In the genomic region with DNA sequence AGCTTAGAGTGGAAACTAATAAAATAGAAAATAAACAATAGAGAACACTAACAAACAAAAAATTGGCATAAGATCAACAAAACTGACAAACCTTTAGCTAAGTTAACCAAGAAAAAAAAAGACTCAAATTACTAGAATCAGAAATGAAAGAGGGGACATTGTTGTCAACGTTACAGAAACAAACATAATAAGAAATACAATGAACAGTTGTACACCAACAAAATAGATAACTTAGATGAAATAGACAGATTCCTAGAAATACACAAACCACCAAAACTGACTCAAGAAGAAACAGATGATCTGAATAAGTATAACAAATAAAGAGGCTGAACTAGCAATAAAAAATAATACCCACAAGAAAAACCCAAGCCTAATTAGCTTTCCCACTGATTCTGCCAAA, we compare ENCODE assay signal across 31 cellular contexts. TPM values are rescaled to one million over a fixed set of nuclear protein-coding genes. Genes with fewer than 3 reads are reported as not detected.
DNase-seq lines count a peak whose midpoint lies in the region; ATAC-seq lines count a peak whose summit lies in the region.
"Had no signal": no experiment of that assay in that cellular context is flagged by ENCODE, and none has a peak within 500 bp of the region (broad histone marks: within the 10 kb centered on the region; RNA-seq: fewer than 3 reads in every experiment).

No MANE protein-coding gene starts in this region.

- peaks cover 67% of the 10 kb centered on the region for H3K4me1 Mint-ChIP-seq in activated naive CD4-positive, alpha-beta T cell treated with anti-CD3 and anti-CD28 coated beads, Interleukin-2, amount 10 ng/mL, durations not matched to agents 7 days and 5 days
- H3K4me1 Mint-ChIP-seq in T-cell: peaks cover 67 to 82% (median 72%) of the 10 kb centered on the region in 3 donors
- peaks cover 51% of the 10 kb centered on the region for H3K4me1 Mint-ChIP-seq in activated naive CD8-positive, alpha-beta T cell treated with anti-CD3 and anti-CD28 coated beads for 36 hours
- peaks cover 35 to 75% (median 64%) of the 10 kb centered on the region in 4 donors for H3K4me1 Mint-ChIP-seq in naive thymus-derived CD8-positive, alpha-beta T cell

- CTCF ChIA-PET in activated naive CD4-positive, alpha-beta T cell treated with anti-CD3 and anti-CD28 coated beads, Interleukin-2, amount 10 ng/mL, durations not matched to agents 7 days and 5 days (lab: Charles Lee): interaction anchor here (0.6 to 0.9 kb wide), 4 partner anchors 11 to 157 kb away, joined by 3 to 4 read pairs (median 3); no protein-coding TSS in a partner anchor
- CTCF ChIA-PET in T-cell (lab: Charles Lee): interaction anchor here in 1 of 2 donors (0.6 to 1.7 kb wide), 4 partner anchors 9 to 238 kb away, joined by 3 to 8 read pairs (median 4); no protein-coding TSS in a partner anchor

- H3K9me3 Mint-ChIP-seq in activated naive CD4-positive, alpha-beta T cell treated with anti-CD3 and anti-CD28 coated beads, Interleukin-2, amount 10 ng/mL, durations not matched to agents 7 days and 5 days: peaks cover 2% of the 10 kb centered on the region
- no peaks in the 10 kb centered on the region for H3K9me3 Mint-ChIP-seq in T-cell
- H3K9me3 Mint-ChIP-seq in activated naive CD8-positive, alpha-beta T cell treated with anti-CD3 and anti-CD28 coated beads for 36 hours: peaks cover 2% of the 10 kb centered on the region
- H3K9me3 Mint-ChIP-seq in naive thymus-derived CD8-positive, alpha-beta T cell: peaks cover 0 to under 1% (median 0%) of the 10 kb centered on the region in 9 donors
- H3K9me3 Mint-ChIP-seq: neural crest cell had no signal

- no peak overlapping the region for H3K4me3 Mint-ChIP-seq in activated naive CD4-positive, alpha-beta T cell treated with anti-CD3 and anti-CD28 coated beads, Interleukin-2, amount 10 ng/mL, durations not matched to agents 7 days and 5 days
- H3K4me3 Mint-ChIP-seq in T-cell: peak overlapping the region in 2 of 3 donors; percentile 17 to 43
- no peak overlapping the region for H3K4me3 Mint-ChIP-seq in activated naive CD8-positive, alpha-beta T cell treated with anti-CD3 and anti-CD28 coated beads for 36 hours
- peak overlapping the region in 5 of 10 donors; percentile 29 to 71 (median 42) for H3K4me3 Mint-ChIP-seq in naive thymus-derived CD8-positive, alpha-beta T cell
- H3K4me3 Mint-ChIP-seq: neural crest cell had no signal

- POLR2A ChIA-PET in T-cell (lab: Charles Lee): interaction anchor here (0.6 kb wide), 4 partner anchors 11 to 56 kb away, joined by 3 to 5 read pairs (median 3); no protein-coding TSS in a partner anchor
- POLR2A ChIA-PET in naive thymus-derived CD8-positive, alpha-beta T cell (lab: Charles Lee): interaction anchor here (0.7 to 17.5 kb wide), 3 partner anchors 26 to 70 kb away, joined by 3 to 631 read pairs (median 4); partner anchors contain the start of gene IL10RA

- H3K27ac Mint-ChIP-seq in activated naive CD4-positive, alpha-beta T cell treated with anti-CD3 and anti-CD28 coated beads, Interleukin-2, amount 10 ng/mL, durations not matched to agents 7 days and 5 days: peak overlapping the region; percentile 81
- H3K27ac Mint-ChIP-seq in T-cell: peak overlapping the region; percentile 87 to 88
- peak overlapping the region; percentile 54 for H3K27ac Mint-ChIP-seq in activated naive CD8-positive, alpha-beta T cell treated with anti-CD3 and anti-CD28 coated beads for 36 hours
- H3K27ac Mint-ChIP-seq in naive thymus-derived CD8-positive, alpha-beta T cell: peak overlapping the region in 9 of 10 donors; percentile 37 to 95 (median 73)

- DNase-seq in activated naive CD4-positive, alpha-beta T cell treated with anti-CD3 and anti-CD28 coated beads, Interleukin-2, amount 10 ng/mL, durations not matched to agents 7 days and 5 days: no peak
- DNase-seq in activated naive CD4-positive, alpha-beta T cell treated with Interleukin-2 at 50 U/mL for 16 hours: no peak
- no peak for DNase-seq in T-cell
- DNase-seq in activated naive CD8-positive, alpha-beta T cell treated with anti-CD3 and anti-CD28 coated beads for 36 hours: no peak
- no peak for DNase-seq in naive thymus-derived CD8-positive, alpha-beta T cell
- no peak for DNase-seq in stimulated activated CD4-positive, alpha-beta T cell treated with anti-CD3 and anti-CD28 coated beads, Interleukin-4, amount 100 ng/mL, for 4 hours
- DNase-seq: activated CD4-positive, CD25-positive, alpha-beta regulatory T cell; amygdala; BE2C; Caco-2; effector CD4-positive, alpha-beta T cell; foreskin fibroblast; GDM1; H7; heart right ventricle; lower lobe of right lung; MG63; NCI-H1417; NCI-H2029 treated with DMSO at 0.1 percent for 48 hours; NCI-H526 treated with DMSO at 0.1 percent for 48 hours; SHP77 treated with DMSO at 0.1 percent for 48 hours; stimulated activated CD4-positive, alpha-beta T cell treated with anti-CD3 and anti-CD28 coated beads, Interleukin-2, amount 100 ng/mL, for 24 hours; SW 1271 had no signal

- peaks cover under 1% of the 10 kb centered on the region for H3K27me3 Mint-ChIP-seq in activated naive CD4-positive, alpha-beta T cell treated with anti-CD3 and anti-CD28 coated beads, Interleukin-2, amount 10 ng/mL, durations not matched to agents 7 days and 5 days
- no peaks in the 10 kb centered on the region for H3K27me3 Mint-ChIP-seq in T-cell
- no peaks in the 10 kb centered on the region for H3K27me3 Mint-ChIP-seq in activated naive CD8-positive, alpha-beta T cell treated with anti-CD3 and anti-CD28 coated beads for 36 hours
- no peaks in the 10 kb centered on the region for H3K27me3 Mint-ChIP-seq in naive thymus-derived CD8-positive, alpha-beta T cell

- peaks cover 5% of the 10 kb centered on the region for H3K36me3 Mint-ChIP-seq in activated naive CD4-positive, alpha-beta T cell treated with anti-CD3 and anti-CD28 coated beads, Interleukin-2, amount 10 ng/mL, durations not matched to agents 7 days and 5 days
- H3K36me3 Mint-ChIP-seq in T-cell: peaks cover 5% of the 10 kb centered on the region
- no peaks in the 10 kb centered on the region for H3K36me3 Mint-ChIP-seq in activated naive CD8-positive, alpha-beta T cell treated with anti-CD3 and anti-CD28 coated beads for 36 hours
- peaks cover 0 to 4% (median 0%) of the 10 kb centered on the region in 3 donors for H3K36me3 Mint-ChIP-seq in naive thymus-derived CD8-positive, alpha-beta T cell

- no peak for ATAC-seq in T-cell (replicated peaks in 1 of 4)
- ATAC-seq in naive thymus-derived CD8-positive, alpha-beta T cell: no peak
- ATAC-seq in GM21576 (IDR thresholded peaks at IDR 0.05; ENCODE audit: unreplicated experiment): no peak
- no peak for ATAC-seq in HG03025 (IDR thresholded peaks at IDR 0.05; ENCODE audit: low FRiP score, unreplicated experiment)
- ATAC-seq: heart right ventricle, lower lobe of right lung, Panc1 had no signal

RNA-seq across cellular contexts. Expression of gene TMPRSS4, which starts 34.8 kb away (rescaled TPM):
- under 1 TPM in 2 of 5 donors, not detected in 3; 0.51 to 0.66 TPM for total RNA-seq in T-cell
- not detected for total RNA-seq in activated naive CD8-positive, alpha-beta T cell treated with anti-CD3 and anti-CD28 coated beads for 36 hours
- total RNA-seq in naive thymus-derived CD8-positive, alpha-beta T cell: not detected
- not detected for polyA plus RNA-seq in naive thymus-derived CD8-positive, alpha-beta T cell
- total RNA-seq: mononuclear cell, neural crest cell, right atrium auricular region had no signal

RNA-seq across cellular contexts. Expression of gene SMIM35, which starts 44.6 kb away (rescaled TPM):
- total RNA-seq in T-cell: 1 to 10 TPM in 1 of 5 donors, under 1 TPM in 4; 0.28 to 1.0 (median 0.36) TPM
- not detected for total RNA-seq in activated naive CD8-positive, alpha-beta T cell treated with anti-CD3 and anti-CD28 coated beads for 36 hours
- under 1 TPM; 0.70 to 0.91 TPM for total RNA-seq in naive thymus-derived CD8-positive, alpha-beta T cell
- under 1 TPM; 0.15 to 0.68 (median 0.60) TPM for polyA plus RNA-seq in naive thymus-derived CD8-positive, alpha-beta T cell
- total RNA-seq: Caco-2, H7, heart right ventricle, HT-29, lower lobe of right lung, neural crest cell, right atrium auricular region, suprapubic skin had no signal
- polyA plus RNA-seq: heart right ventricle had no signal

RNA-seq across cellular contexts. Expression of gene IL10RA, which starts 55.9 kb away (rescaled TPM):
- total RNA-seq in T-cell: 100 to 1,000 TPM; 195 to 450 (median 375) TPM
- 10 to 100 TPM; 39.6 to 41.2 TPM for total RNA-seq in activated naive CD8-positive, alpha-beta T cell treated with anti-CD3 and anti-CD28 coated beads for 36 hours
- total RNA-seq in naive thymus-derived CD8-positive, alpha-beta T cell: 100 to 1,000 TPM; 205 to 217 TPM
- polyA plus RNA-seq in naive thymus-derived CD8-positive, alpha-beta T cell: 100 to 1,000 TPM in 2 of 3 donors, 10 to 100 TPM in 1; 99.2 to 185 (median 147) TPM
- total RNA-seq: H7, HT-29 had no signal

Comparison
In these comparisons a context has a peak if more than half of its experiments do, and no peak if none do; other contexts are left out.
1. H3K4me3 Mint-ChIP-seq: peak in T-cell (2 of 3); none in activated naive CD4-positive, alpha-beta T cell treated with anti-CD3 and anti-CD28 coated beads, Interleukin-2, amount 10 ng/mL, durations not matched to agents 7 days and 5 days (single experiment) and activated naive CD8-positive, alpha-beta T cell treated with anti-CD3 and anti-CD28 coated beads for 36 hours (single experiment).
2. RNA of gene IL10RA, which starts 55.9 kb away (total RNA-seq): 195 to 450 TPM in T-cell and 205 to 217 TPM in naive thymus-derived CD8-positive, alpha-beta T cell; 39.6 to 41.2 TPM in activated naive CD8-positive, alpha-beta T cell treated with anti-CD3 and anti-CD28 coated beads for 36 hours; every median in the first group is over 4 times any median in the second.
3. Peak in every context shown above with its lines, with median percentiles within 50 percentile points of each other: H3K27ac Mint-ChIP-seq.